Comparison of ENCODE assay signal across 8 cellular contexts in the genomic region with DNA sequence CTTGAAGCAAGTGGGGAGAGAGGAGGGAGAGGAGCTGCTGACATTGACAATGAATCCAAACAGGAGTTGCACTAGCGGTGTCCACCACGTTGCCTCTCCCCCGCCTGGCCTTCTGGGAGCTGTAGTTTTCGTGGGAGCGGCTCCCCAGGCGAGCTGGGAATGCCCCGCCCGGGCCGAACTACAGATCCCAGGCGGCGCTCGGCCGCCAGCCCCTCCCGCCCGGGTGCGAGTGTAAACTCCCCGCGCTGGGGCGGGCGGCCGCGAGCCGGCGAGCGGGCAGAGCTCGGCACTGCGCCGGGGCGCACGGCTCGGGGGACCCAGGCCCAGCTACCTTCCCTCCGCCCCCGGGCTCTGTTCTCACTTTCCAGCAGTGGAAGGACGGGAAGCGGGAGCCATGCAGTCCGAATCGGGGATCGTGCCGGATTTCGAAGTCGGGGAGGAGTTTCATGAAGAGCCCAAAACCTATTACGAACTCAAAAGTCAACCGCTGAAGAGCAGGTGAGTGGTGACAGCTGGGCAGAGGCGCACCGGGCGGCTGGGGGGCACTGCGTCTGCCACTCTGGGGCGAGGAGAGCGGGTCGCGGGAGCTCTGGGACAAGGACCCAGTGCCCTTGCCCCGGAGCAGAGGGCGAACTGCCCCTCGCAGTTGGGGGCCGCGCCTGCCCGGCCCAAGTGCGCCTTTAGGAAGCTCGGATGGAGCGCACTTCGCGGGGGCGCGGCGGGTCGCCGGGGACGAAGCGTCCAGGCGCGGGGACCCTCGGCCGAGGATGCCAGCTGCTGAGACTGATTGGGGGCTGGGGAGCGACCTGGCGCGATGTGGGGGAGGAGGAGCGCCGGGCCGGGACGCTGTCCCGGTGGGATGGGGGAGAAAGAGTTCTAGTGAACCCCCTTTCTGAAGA. TPM values are rescaled to one million over a fixed set of nuclear protein-coding genes. Genes with fewer than 3 reads are reported as not detected.
DNase-seq lines count a peak whose midpoint lies in the region; ATAC-seq and TF ChIP-seq lines count a peak whose summit lies in the region.

A gene with protein sequence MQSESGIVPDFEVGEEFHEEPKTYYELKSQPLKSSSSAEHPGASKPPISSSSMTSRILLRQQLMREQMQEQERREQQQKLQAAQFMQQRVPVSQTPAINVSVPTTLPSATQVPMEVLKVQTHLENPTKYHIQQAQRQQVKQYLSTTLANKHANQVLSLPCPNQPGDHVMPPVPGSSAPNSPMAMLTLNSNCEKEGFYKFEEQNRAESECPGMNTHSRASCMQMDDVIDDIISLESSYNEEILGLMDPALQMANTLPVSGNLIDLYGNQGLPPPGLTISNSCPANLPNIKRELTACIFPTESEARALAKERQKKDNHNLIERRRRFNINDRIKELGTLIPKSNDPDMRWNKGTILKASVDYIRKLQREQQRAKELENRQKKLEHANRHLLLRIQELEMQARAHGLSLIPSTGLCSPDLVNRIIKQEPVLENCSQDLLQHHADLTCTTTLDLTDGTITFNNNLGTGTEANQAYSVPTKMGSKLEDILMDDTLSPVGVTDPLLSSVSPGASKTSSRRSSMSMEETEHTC (plus strand): TSS at position 261 of the 899 bp plus-strand sequence. CDS start 134 bp downstream, at position 395.

- POLR2A ChIA-PET in CD4-positive, alpha-beta T cell (lab: Charles Lee) = no interaction called here

- CTCF ChIA-PET in CD4-positive, alpha-beta T cell (lab: Charles Lee) = no interaction called here

- H3K27me3 Mint-ChIP-seq in CD4-positive, alpha-beta T cell = peaks cover 77% of the 10 kb centered on the region

- peak; percentile 93 for DNase-seq in EH (ENCODE audit: low read depth)
- peak; percentile 54 for DNase-seq in HPDE6-E6E7 (ENCODE audit: extremely low spot score)
- peak; percentile 91 for DNase-seq in NOMO-1 treated with DMSO at 0.1 percent for 48 hours (lab: John Stamatoyannopoulos, UW; ENCODE audit: unreplicated experiment)
- peak; percentile 73 for DNase-seq in astrocyte of the cerebellum (ENCODE audit: low read depth)
- DNase-seq in right cardiac atrium = peak; percentile 95 to 97 (median 97)
- DNase-seq in posterior cingulate gyrus = peak; percentile 91 to 99 (median 96)
- DNase-seq in CD4-positive, alpha-beta T cell = no peak

- ATAC-seq in GM21447 (IDR thresholded peaks at IDR 0.05; ENCODE audit: unreplicated experiment) (peak; percentile 98), right cardiac atrium (peak; percentile 99)
- ATAC-seq in CD4-positive, alpha-beta T cell (ENCODE audit: poor library complexity) = no peak

- no peak within 1 kb of the TSS for H3K4me3 Mint-ChIP-seq in CD4-positive, alpha-beta T cell

- no peaks in the 10 kb centered on the region for H3K27me3 ChIP-seq in right cardiac atrium (ENCODE audit: control insufficient read depth, insufficient read depth)
- H3K27me3 ChIP-seq in CD4-positive, alpha-beta T cell (ENCODE audit: control insufficient read depth, insufficient read depth, low read length) = peaks cover 43% of the 10 kb centered on the region

- H3K36me3 Mint-ChIP-seq in CD4-positive, alpha-beta T cell (ENCODE audit: low read depth) = no peaks in the 10 kb centered on the region

- no peaks in the 10 kb centered on the region for H3K9me3 Mint-ChIP-seq in CD4-positive, alpha-beta T cell

- peaks cover 13% of the 10 kb centered on the region for H3K4me1 Mint-ChIP-seq in CD4-positive, alpha-beta T cell (ENCODE audit: low read depth)

- intact Hi-C loops in right cardiac atrium (cut with DNase I) = loop anchor here in 2 of 4 donors (5.0 to 10.0 kb wide), 2 partner anchors 45 to 48 kb away; no protein-coding TSS in a partner anchor
- intact Hi-C loops in posterior cingulate gyrus (cut with DNase I) = loop anchor here (2.0 to 5.0 kb wide), 3 partner anchors 43 to 208 kb away; no protein-coding TSS in a partner anchor
- intact Hi-C loops in CD4-positive, alpha-beta T cell (cut with DNase I, micrococcal nuclease) = no loop called here

- in situ Hi-C loops in astrocyte of the cerebellum (cut with HindIII; ENCODE audit: low sequenced_read_pairs) = no loop called here

- H3K27ac ChIP-seq in right cardiac atrium (ENCODE audit: low read length) = peak within 1 kb of the TSS; percentile 73
- H3K27ac ChIP-seq in CD4-positive, alpha-beta T cell (ENCODE audit: low read depth, low read length) = no peak within 1 kb of the TSS

- H3K4me1 ChIP-seq in right cardiac atrium (ENCODE audit: control insufficient read depth, insufficient read depth, low read length) = peaks cover 2% of the 10 kb centered on the region

- no peak within 1 kb of the TSS for H3K27ac Mint-ChIP-seq in CD4-positive, alpha-beta T cell

- WGBS in right cardiac atrium = 1% methylated on average over 81 of the region's 81 CpGs

- H3K9me3 ChIP-seq in right cardiac atrium (ENCODE audit: control insufficient read depth, low read length) = no peaks in the 10 kb centered on the region
- H3K9me3 ChIP-seq in CD4-positive, alpha-beta T cell (ENCODE audit: control insufficient read depth, low read length) = no peaks in the 10 kb centered on the region

- no peak for TF ChIP-seq CTCF in astrocyte of the cerebellum (IDR thresholded peaks at IDR 0.05; ENCODE audit: low read depth, low read length, missing control alignments)
- TF ChIP-seq CTCF in CD4-positive, alpha-beta T cell (IDR thresholded peaks at IDR 0.05) = no peak

- peak within 1 kb of the TSS; percentile 86 for H3K4me3 ChIP-seq in astrocyte of the cerebellum (ENCODE audit: low read depth, low read length)
- H3K4me3 ChIP-seq in right cardiac atrium (ENCODE audit: low read length) = peak within 1 kb of the TSS; percentile 63

RNA-seq across cellular contexts. Expression of the gene that starts here (rescaled TPM):
- total RNA-seq in right cardiac atrium = 10 to 100 TPM; 48.3 to 75.3 (median 58.4) TPM
- polyA plus RNA-seq in right cardiac atrium = 18.6 TPM
- not detected for total RNA-seq in CD4-positive, alpha-beta T cell

Comparison
In these comparisons a context has a peak if more than half of its experiments do, and no peak if none do; other contexts are left out.
1. RNA of the gene that starts here (total RNA-seq): 48.3 to 75.3 TPM in right cardiac atrium; not detected in CD4-positive, alpha-beta T cell; every median in the first group is over 10 times any median in the second.
2. DNase-seq: peak in EH (single experiment), HPDE6-E6E7 (single experiment), NOMO-1 treated with DMSO at 0.1 percent for 48 hours (single experiment), astrocyte of the cerebellum (single experiment), right cardiac atrium (3 of 3) and posterior cingulate gyrus (10 of 10); none in CD4-positive, alpha-beta T cell (0 of 10).